ENCODE assay signal across 7 cellular contexts in genomic region chr3:9396301-9396631, GRCh38. TPM values are rescaled to one million over a fixed set of nuclear protein-coding genes. Genes with fewer than 3 reads are reported as not detected.
DNase-seq lines count a peak whose midpoint lies in the region; TF ChIP-seq lines count a peak whose summit lies in the region.

No MANE protein-coding gene starts in this region.

- peak overlapping the region; percentile 97 for H3K4me3 ChIP-seq in GM12865 (ENCODE audit: low read depth, low read length)
- H3K4me3 ChIP-seq in LNCaP clone FGC (ENCODE audit: low read depth, low read length): peak overlapping the region; percentile 77
- peak overlapping the region; percentile 82 for H3K4me3 ChIP-seq in iPS-20b (ENCODE audit: low read length)
- H3K4me3 ChIP-seq in spleen: peak overlapping the region; percentile 56 to 81 (median 70)

- intact Hi-C loops in spleen (cut with DNase I; ENCODE audit: low total_unique reads): no loop called here

- peak overlapping the region; percentile 95 to 99 for H3K4me3 Mint-ChIP-seq in H9
- H3K4me3 Mint-ChIP-seq in brain: peak overlapping the region; percentile 94 to 96 (median 95)

- no peak for TF ChIP-seq CTCF in GM12865 (IDR thresholded peaks at IDR 0.05; ENCODE audit: insufficient read depth, low read depth, low read length, missing control alignments)
- TF ChIP-seq CTCF in H9 (conservative IDR thresholded peaks at IDR 0.05): no peak
- TF ChIP-seq CTCF in LNCaP clone FGC (IDR thresholded peaks at IDR 0.05; ENCODE audit: control insufficient read depth, extremely low read depth, insufficient read depth): no peak
- no peak for TF ChIP-seq CTCF in brain (conservative IDR thresholded peaks at IDR 0.05)
- no peak for TF ChIP-seq CTCF in spleen (IDR thresholded peaks at IDR 0.05 in 8 of 11, conservative IDR thresholded peaks at IDR 0.05 in 3 of 11)

- H3K4me1 Mint-ChIP-seq in H9 (peaks cover 39 to 44% of the 10 kb centered on the region in 2 experiments), brain (peaks cover 67% of the 10 kb centered on the region)

- peak overlapping the region; percentile 98 to 100 (median 99) for H3K27ac Mint-ChIP-seq in H9
- H3K27ac Mint-ChIP-seq in brain: peak overlapping the region; percentile 88 to 99 (median 97)

- H4K5ac ChIP-seq in H9 (ENCODE audit: insufficient read length, low read depth, low read length): no peak overlapping the region

- H3K4ac ChIP-seq in H9 (ENCODE audit: low read depth, low read length): no peak overlapping the region

- H3K9me3 Mint-ChIP-seq in H9 (no peaks in the 10 kb centered on the region; a peak in 1 of 5 replicates), brain (no peaks in the 10 kb centered on the region)

- in situ Hi-C loops in SK-MEL-5 (cut with HindIII; ENCODE audit: low pct_unique_long_range_greater_than_20kb, low sequenced_read_pairs): no loop called here

- H3K23me2 ChIP-seq in H9 (ENCODE audit: insufficient read length, low read depth, low read length, poor library complexity, severe bottlenecking): peaks cover 10% of the 10 kb centered on the region

- H3K18ac ChIP-seq in H9 (ENCODE audit: insufficient read length, low read depth, low read length): peak overlapping the region; percentile 80

- H3K36me3 ChIP-seq in iPS-20b (ENCODE audit: insufficient read depth, low read depth, low read length) (peaks cover 43% of the 10 kb centered on the region), spleen (peaks cover 0 to 40% (median 16%) of the 10 kb centered on the region in 6 donors)

- H3K27me3 ChIP-seq in H9 (ENCODE audit: insufficient read depth, low read length) (no peaks in the 10 kb centered on the region), iPS-20b (ENCODE audit: insufficient read depth, low read length) (no peaks in the 10 kb centered on the region), spleen (replicated peaks in 1 of 7) (no peaks in the 10 kb centered on the region)

- no peaks in the 10 kb centered on the region for H3K27me3 Mint-ChIP-seq in H9 (ENCODE audit: low read depth)
- peaks cover 12% of the 10 kb centered on the region for H3K27me3 Mint-ChIP-seq in brain

- H3K4me2 ChIP-seq in H9 (ENCODE audit: insufficient read depth, insufficient read length, low read length): peak overlapping the region; percentile 81

- DNase-seq in GM12865 (ENCODE audit: low read depth): peak; percentile 93
- DNase-seq in H9: peak; percentile 95
- peak; percentile 92 for DNase-seq in LNCaP clone FGC (ENCODE audit: low read depth)
- DNase-seq in SK-MEL-5 (ENCODE audit: low read depth, low spot score): peak; percentile 95
- no peak for DNase-seq in spleen

- H2AK5ac ChIP-seq in H9 (ENCODE audit: insufficient read length, low read length): no peak overlapping the region

- no peak overlapping the region for H4K8ac ChIP-seq in H9 (replicated peaks; ENCODE audit: insufficient read length, low read depth, low read length)

- peaks cover 32 to 59% (median 56%) of the 10 kb centered on the region in 3 experiments for H3K36me3 Mint-ChIP-seq in H9 (ENCODE audit: insufficient read depth in 1 of 3, low read depth in 3 of 3)
- peaks cover 36% of the 10 kb centered on the region for H3K36me3 Mint-ChIP-seq in brain

- no peak overlapping the region for H3T11ph ChIP-seq in H9 (ENCODE audit: low read length)

- H2BK15ac ChIP-seq in H9 (ENCODE audit: low read depth, low read length): no peak overlapping the region

- no peaks in the 10 kb centered on the region for H4K20me1 ChIP-seq in H9 (ENCODE audit: control insufficient read depth, insufficient read depth, insufficient read length)

- H2BK120ac ChIP-seq in H9 (ENCODE audit: low read depth, low read length, poor library complexity, severe bottlenecking): no peak overlapping the region

- no peak overlapping the region for H4K91ac ChIP-seq in H9 (ENCODE audit: insufficient read length, low read depth, low read length)

- H2BK20ac ChIP-seq in H9 (ENCODE audit: low read depth, low read length, poor library complexity, severe bottlenecking): no peak overlapping the region

- no peaks in the 10 kb centered on the region for H3K79me1 ChIP-seq in H9 (ENCODE audit: insufficient read depth, low read depth, low read length, poor library complexity, severe bottlenecking)

- WGBS in H9 (ENCODE audit: extremely low coverage, insufficient read length, low lambda C conversion rate): no CpG with 5 or more reads among the region's 25 CpGs
- WGBS in spleen, 5 donors: 0 to 2% (median 0%) methylated on average over 7 to 25 of the region's 25 CpGs

- no peak overlapping the region for H3K23ac ChIP-seq in H9 (ENCODE audit: insufficient read length, low read depth, low read length)

- no peak overlapping the region for H2BK5ac ChIP-seq in H9 (ENCODE audit: insufficient read length, low read length)

- H3K9ac ChIP-seq in H9 (ENCODE audit: extremely low read depth, insufficient read length, low read length) (peak overlapping the region; percentile 80), iPS-20b (ENCODE audit: low read depth, low read length) (peak overlapping the region; percentile 86)

- peaks cover 63% of the 10 kb centered on the region for H3K79me2 ChIP-seq in H9 (ENCODE audit: insufficient read depth, low read length)

- peak overlapping the region; percentile 77; the same call in 1 of the 2 replicates for H3K14ac ChIP-seq in H9 (ENCODE audit: insufficient read depth, low read length)

- H3K4me1 ChIP-seq in H9 (ENCODE audit: insufficient read depth, low read length): 0 out of 2 replicates have a peak, but pooled peaks cover 4% of the 10 kb centered on the region
- H3K4me1 ChIP-seq in iPS-20b (ENCODE audit: insufficient read depth, low read length): peaks cover 19% of the 10 kb centered on the region
- H3K4me1 ChIP-seq in spleen: peaks cover 56 to 81% (median 77%) of the 10 kb centered on the region in 6 donors

- no peak overlapping the region for H3K56ac ChIP-seq in H9 (ENCODE audit: insufficient read length, low read depth, low read length)

- H3K27ac ChIP-seq in H9 (ENCODE audit: insufficient read length, low read depth, low read length) (peak overlapping the region; percentile 75), iPS-20b (ENCODE audit: low read length) (peak overlapping the region; percentile 59), spleen (peak overlapping the region; percentile 96 to 99 (median 99))

- no peak overlapping the region for H2AFZ ChIP-seq in H9 (ENCODE audit: low read length)

- H3K9me3 ChIP-seq in H9 (ENCODE audit: control insufficient read depth, low read depth, low read length) (no peaks in the 10 kb centered on the region), iPS-20b (ENCODE audit: insufficient read depth, low read depth, low read length) (no peaks in the 10 kb centered on the region), spleen (no peaks in the 10 kb centered on the region)

- H2BK12ac ChIP-seq in H9 (ENCODE audit: insufficient read length, low read depth, low read length): no peak overlapping the region

- no peak for TF ChIP-seq POLR2A in spleen (IDR thresholded peaks at IDR 0.05)

RNA-seq across cellular contexts. Expression of gene SETD5, which starts 1.1 kb away (rescaled TPM):
- total RNA-seq in H9 (2021): 185 and 207 TPM in 2 replicates
- total RNA-seq in SK-MEL-5 (2014; rRNA removed; shearing (Covaris generic)): 39.8 and 41.0 TPM in 2 replicates
- polyA plus RNA-seq in SK-MEL-5 (2015; cell fraction: cytosol; rRNA removed): 40.8 and 59.8 TPM in 2 replicates
- 203 and 235 TPM in 2 replicates for polyA plus RNA-seq in SK-MEL-5 (2015; cell fraction: nucleus; rRNA removed)
- polyA plus RNA-seq in brain (ENCODE audit: insufficient read depth, low read depth, low replicate concordance): 32.7 TPM
- total RNA-seq in spleen: 100 to 1,000 TPM in 6 of 7 donors, 10 to 100 TPM in 1; 86.2 to 159 (median 126) TPM
- 10 to 100 TPM in 2 of 3 donors, 1 to 10 TPM in 1; 9.7 to 21.9 (median 12.1) TPM for polyA plus RNA-seq in spleen

RNA-seq across cellular contexts. Expression of gene THUMPD3, which starts 33.4 kb away (rescaled TPM):
- total RNA-seq in H9 (2021) (57.0 and 58.4 TPM in 2 replicates), spleen (10 to 100 TPM; 16.3 to 36.8 (median 26.4) TPM)
- 73.5 and 85.0 TPM in 2 replicates for total RNA-seq in SK-MEL-5 (2014; rRNA removed; shearing (Covaris generic))
- 43.6 and 48.6 TPM in 2 replicates for polyA plus RNA-seq in SK-MEL-5 (2015; cell fraction: cytosol; rRNA removed)
- 42.2 and 52.5 TPM in 2 replicates for polyA plus RNA-seq in SK-MEL-5 (2015; cell fraction: nucleus; rRNA removed)
- polyA plus RNA-seq in brain (ENCODE audit: insufficient read depth, low read depth, low replicate concordance) (20.6 TPM), spleen (10 to 100 TPM; 18.9 to 21.7 (median 21.6) TPM)
